Comparison of ENCODE assay signal across 1 cellular context in genomic region chr2:219684721-219685689, GRCh38.
TF ChIP-seq lines count a peak whose summit lies in the region.

No MANE protein-coding gene starts in this region.

TF ChIP-seq in GM23338, 12 proteins besides CTCF, POLR2A, EP300 and RAD21 (continued from another document):
- TF ChIP-seq REST (IDR thresholded peaks at IDR 0.05; ENCODE audit: unreplicated experiment) (no peak), POLR2AphosphoS5 (IDR thresholded peaks at IDR 0.05; ENCODE audit: low read depth) (peak; percentile 59), ETS1 (IDR thresholded peaks at IDR 0.05) (no peak), NANOG (IDR thresholded peaks at IDR 0.05; ENCODE audit: borderline replicate concordance) (no peak)
